Comparison of ENCODE assay signal across 8 cellular contexts in genomic region chr1:217134857-217135568, GRCh38.
DNase-seq lines count a peak whose midpoint lies in the region; ATAC-seq and TF ChIP-seq lines count a peak whose summit lies in the region.

No MANE protein-coding gene starts in this region.

- no peak for TF ChIP-seq POLR2A in gastrocnemius medialis (IDR thresholded peaks at IDR 0.05)

- no peak overlapping the region for H3K27ac ChIP-seq in foreskin keratinocyte
- H3K27ac ChIP-seq in gastrocnemius medialis: no peak overlapping the region

- H3K9me3 ChIP-seq in gastrocnemius medialis: no peaks in the 10 kb centered on the region

- H3K4me1 ChIP-seq in foreskin keratinocyte (no peaks in the 10 kb centered on the region), gastrocnemius medialis (no peaks in the 10 kb centered on the region)

- H3K4me3 ChIP-seq in gastrocnemius medialis: peak overlapping the region; percentile 47 to 65 (median 61)

- intact Hi-C loops in gastrocnemius medialis (cut with DNase I; ENCODE audit: low total_unique reads): no loop called here

- TF ChIP-seq CTCF in foreskin keratinocyte (conservative IDR thresholded peaks at IDR 0.05) (no peak), gastrocnemius medialis (IDR thresholded peaks at IDR 0.05 in 4 of 5, conservative IDR thresholded peaks at IDR 0.05 in 1 of 5) (no peak)

- H3K36me3 ChIP-seq in gastrocnemius medialis: no peaks in the 10 kb centered on the region

- H3K27me3 ChIP-seq in foreskin keratinocyte (peaks cover 85% of the 10 kb centered on the region), gastrocnemius medialis (peaks cover 0 to 33% (median 14%) of the 10 kb centered on the region in 3 donors)

- in situ Hi-C loops in gastrocnemius medialis (cut with MboI; ENCODE audit: low sequenced_read_pairs in 4 of 4): no loop called here

- ATAC-seq in GM18909 (IDR thresholded peaks at IDR 0.05; ENCODE audit: poor library complexity, unreplicated experiment) (peak; percentile 53), foreskin keratinocyte (peak; percentile 42), gastrocnemius medialis (peak in 1 of 2 donors; percentile 49), HG03342 (IDR thresholded peaks at IDR 0.05; ENCODE audit: unreplicated experiment) (no peak)

- DNase-seq in NCI-H510A (lab: John Stamatoyannopoulos, UW) (peak; percentile 39), foreskin keratinocyte (peak in 1 of 2 donors; percentile 60), gastrocnemius medialis (no peak), AG08395 (ENCODE audit: low spot score) (no peak), AML-193 (lab: John Stamatoyannopoulos, UW) (no peak), RPMI8226 (no peak)
